ENCODE assay signal across 2 cellular contexts in the genomic region with DNA sequence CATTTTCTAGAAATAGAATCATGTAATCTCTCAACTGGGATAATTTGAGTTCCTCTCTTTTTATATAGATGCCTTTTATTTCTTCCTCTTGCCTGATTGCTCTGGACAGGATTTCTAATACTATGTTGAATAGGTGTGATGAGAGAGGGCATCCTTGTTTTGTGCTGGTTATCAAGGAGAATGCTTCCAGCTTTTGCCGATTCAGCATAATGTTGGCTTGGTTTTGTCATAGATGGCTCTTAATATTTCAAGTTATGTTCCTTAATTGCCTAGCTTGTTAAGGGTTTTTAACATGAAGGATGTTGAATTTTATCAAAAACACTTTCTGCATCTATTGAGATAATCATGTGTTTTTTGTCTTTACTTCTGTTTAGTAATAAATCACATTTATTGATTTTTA.
TF ChIP-seq lines count a peak whose summit lies in the region.

No MANE protein-coding gene starts in this region.

TF ChIP-seq in A549, 52 proteins besides CTCF, POLR2A, EP300 and RAD21:
- TF ChIP-seq MAFK (IDR thresholded peaks at IDR 0.05; ENCODE audit: partially characterized antibody) (peak; percentile 82), CBX8 (IDR thresholded peaks at IDR 0.05) (no peak)
- TF ChIP-seq, protein P1, sequence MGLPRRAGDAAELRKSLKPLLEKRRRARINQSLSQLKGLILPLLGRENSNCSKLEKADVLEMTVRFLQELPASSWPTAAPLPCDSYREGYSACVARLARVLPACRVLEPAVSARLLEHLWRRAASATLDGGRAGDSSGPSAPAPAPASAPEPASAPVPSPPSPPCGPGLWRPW (IDR thresholded peaks at IDR 0.05): no peak

TF ChIP-seq in H1, 55 proteins besides CTCF, POLR2A, EP300 and RAD21:
- no peak for TF ChIP-seq ZNF274 (IDR thresholded peaks at IDR 0.05; ENCODE audit: borderline replicate concordance, extremely low read depth, low read length)
- TF ChIP-seq MAFK (IDR thresholded peaks at IDR 0.05; ENCODE audit: low read depth, low read length): peak; percentile 77; the same call in 1 of the 2 replicates
